Comparison of ENCODE assay signal across 10 cellular contexts in genomic region chrX:53188763-53189162, GRCh38. TPM values are rescaled to one million over a fixed set of nuclear protein-coding genes. Genes with fewer than 3 reads are reported as not detected.
DNase-seq lines count a peak whose midpoint lies in the region; ATAC-seq and TF ChIP-seq lines count a peak whose summit lies in the region.
"Had no signal": no experiment of that assay in that cellular context is flagged by ENCODE, and none has a peak within 500 bp of the region (broad histone marks: within the 10 kb centered on the region; RNA-seq: fewer than 3 reads in every experiment).

No MANE protein-coding gene starts in this region.

- TF ChIP-seq CTCF in IMR-90 (conservative IDR thresholded peaks at IDR 0.05; ENCODE audit: low read depth, low read length): no peak

- in situ Hi-C loops in IMR-90 (cut with MboI; ENCODE audit: low sequenced_read_pairs): no loop called here

- H3K4me2 ChIP-seq in IMR-90 (ENCODE audit: low read depth, low read length): no peak overlapping the region

- H3K27ac Mint-ChIP-seq in naive thymus-derived CD8-positive, alpha-beta T cell: peak overlapping the region in 7 of 10 donors; percentile 19 to 83 (median 40)
- H3K27ac Mint-ChIP-seq: T-helper 1 cell treated with Interleukin-12 subunit alpha and Interleukin-12 subunit beta and Interleukin-4 antibody, amounts not matched to agents 30 μg/mL and 1 μg/mL, for 36 hours had no signal

- peaks cover 18% of the 10 kb centered on the region; the same call in 1 of the 2 replicates for H3K9me1 ChIP-seq in IMR-90 (ENCODE audit: insufficient read depth, low read length)

- no peak for TF ChIP-seq RAD21 in IMR-90 (IDR thresholded peaks at IDR 0.05; ENCODE audit: low read length)

- H3K18ac ChIP-seq in IMR-90 (ENCODE audit: low read depth, low read length): no peak overlapping the region

- H3K9me3 ChIP-seq in IMR-90 (ENCODE audit: control insufficient read depth, insufficient read depth, low read length): no peaks in the 10 kb centered on the region

- no peaks in the 10 kb centered on the region for H3K27me3 ChIP-seq in IMR-90 (ENCODE audit: control insufficient read depth, insufficient read depth, low read length)

- H3K27me3 Mint-ChIP-seq in naive thymus-derived CD8-positive, alpha-beta T cell: no peaks in the 10 kb centered on the region

- H3K9ac ChIP-seq in IMR-90 (ENCODE audit: low read depth, low read length): no peak overlapping the region

- peaks cover 0 to 9% (median 0%) of the 10 kb centered on the region in 3 donors for H3K36me3 Mint-ChIP-seq in naive thymus-derived CD8-positive, alpha-beta T cell

- no peak overlapping the region for H3K27ac ChIP-seq in IMR-90 (ENCODE audit: insufficient read depth, low read length)

- no peak overlapping the region for H3K4me3 Mint-ChIP-seq in naive thymus-derived CD8-positive, alpha-beta T cell
- H3K4me3 Mint-ChIP-seq: T-helper 1 cell treated with Interleukin-12 subunit alpha and Interleukin-12 subunit beta and Interleukin-4 antibody, amounts not matched to agents 30 μg/mL and 1 μg/mL, for 36 hours had no signal

- H2BK120ac ChIP-seq in IMR-90 (ENCODE audit: low read depth, low read length): no peak overlapping the region

- no peak overlapping the region for H3K56ac ChIP-seq in IMR-90 (ENCODE audit: extremely low read depth, insufficient read depth, low read length)

- TF ChIP-seq POLR2A in IMR-90 (IDR thresholded peaks at IDR 0.05; ENCODE audit: low read depth, low read length): no peak

- no peak overlapping the region for H3K23ac ChIP-seq in IMR-90 (ENCODE audit: low read depth, low read length)

- no peak overlapping the region for H2BK15ac ChIP-seq in IMR-90 (ENCODE audit: low read depth, low read length)

- no peak overlapping the region for H4K5ac ChIP-seq in IMR-90 (ENCODE audit: low read depth, low read length)

- H2AK9ac ChIP-seq in IMR-90 (replicated peaks; ENCODE audit: low read depth, low read length, poor library complexity): no peak overlapping the region

- WGBS in IMR-90 (ENCODE audit: extremely low coverage in 2 of 2, insufficient read length in 1 of 2), 2 experiments: no CpG with 5 or more reads among the region's 2 CpGs

- no peak overlapping the region for H2BK5ac ChIP-seq in IMR-90 (ENCODE audit: low read depth, low read length, poor library complexity, severe bottlenecking)

- H2AK5ac ChIP-seq in IMR-90 (ENCODE audit: low read depth, low read length): no peak overlapping the region

- no peak overlapping the region for H3K4me3 ChIP-seq in IMR-90 (ENCODE audit: insufficient read depth, low read depth, low read length)

- CTCF ChIA-PET in IMR-90 (lab: Yijun Ruan, JAX): no interaction called here

- peaks cover 19% of the 10 kb centered on the region; the same call in 1 of the 2 replicates for H3K36me3 ChIP-seq in IMR-90 (ENCODE audit: control insufficient read depth, insufficient read depth, low read length)

- intact Hi-C loops in IMR-90 (cut with micrococcal nuclease): no loop called here

- ATAC-seq in GM18858 (IDR thresholded peaks at IDR 0.05; ENCODE audit: unreplicated experiment) (peak; percentile 86), GM21717 (IDR thresholded peaks at IDR 0.05; ENCODE audit: unreplicated experiment) (peak; percentile 86), IMR-90 (ENCODE audit: low read depth) (no peak)
- no peak for ATAC-seq in naive thymus-derived CD8-positive, alpha-beta T cell

- H3K4me1 Mint-ChIP-seq in naive thymus-derived CD8-positive, alpha-beta T cell: peaks cover 0 to 2% (median 0%) of the 10 kb centered on the region in 4 donors

- dilution Hi-C loops in IMR-90 (cut with HindIII; ENCODE audit: low sequenced_read_pairs, unreplicated experiment): no loop called here

- no peaks in the 10 kb centered on the region; the same call in 1 of the 2 replicates for H3K4me1 ChIP-seq in IMR-90 (ENCODE audit: control insufficient read depth, insufficient read depth, low read length)

- POLR2A ChIA-PET in IMR-90 (lab: Charles Lee; ENCODE audit: unreplicated experiment): no interaction called here
- POLR2A ChIA-PET in naive thymus-derived CD8-positive, alpha-beta T cell (lab: Charles Lee): no interaction called here

- no TSS peak for BruUV-seq in IMR-90 (replicated peaks; lab: Mats Ljungman, UMichigan)

- H4K8ac ChIP-seq in IMR-90 (ENCODE audit: low read depth in 2 of 2, low read length in 2 of 2): no peak overlapping the region

- no peak overlapping the region for H2BK20ac ChIP-seq in IMR-90 (ENCODE audit: low read depth, low read length)

- no peaks in the 10 kb centered on the region for H3K79me1 ChIP-seq in IMR-90 (ENCODE audit: low read depth in 1 of 2, low read length in 2 of 2)

- no peak overlapping the region for H3K14ac ChIP-seq in IMR-90 (replicated peaks; ENCODE audit: low read depth, low read length)

- no peak overlapping the region for H3K4ac ChIP-seq in IMR-90 (ENCODE audit: low read depth, low read length)

- no peak overlapping the region for H4K91ac ChIP-seq in IMR-90 (ENCODE audit: insufficient read depth, low read depth, low read length)

- DNase-seq in IMR-90 (peak; percentile 39), COLO668 (lab: John Stamatoyannopoulos, UW; ENCODE audit: unreplicated experiment) (no peak), H4 (ENCODE audit: low spot score) (no peak), SW480 (ENCODE audit: low spot score) (no peak), NCI-H345 treated with DMSO at 0.1 percent for 48 hours (lab: John Stamatoyannopoulos, UW; ENCODE audit: unreplicated experiment) (no peak)
- no peak for DNase-seq in naive thymus-derived CD8-positive, alpha-beta T cell
- DNase-seq: Karpas-422 had no signal

- no peaks in the 10 kb centered on the region for H3K9me3 Mint-ChIP-seq in naive thymus-derived CD8-positive, alpha-beta T cell
- H3K9me3 Mint-ChIP-seq: T-helper 1 cell treated with Interleukin-12 subunit alpha and Interleukin-12 subunit beta and Interleukin-4 antibody, amounts not matched to agents 30 μg/mL and 1 μg/mL, for 36 hours had no signal

- H4K20me1 ChIP-seq in IMR-90 (ENCODE audit: insufficient read depth, low read length): no peaks in the 10 kb centered on the region; the same call in 1 of the 2 replicates

- no peak overlapping the region for H2AFZ ChIP-seq in IMR-90 (replicated peaks; ENCODE audit: low read length, poor library complexity)

TF ChIP-seq in IMR-90, 13 proteins besides CTCF, POLR2A, EP300 and RAD21:
- TF ChIP-seq CEBPB (IDR thresholded peaks at IDR 0.05; ENCODE audit: low read depth, low read length): no peak
- no peak for TF ChIP-seq SMC3 (IDR thresholded peaks at IDR 0.05; ENCODE audit: low read depth, low read length)
- TF ChIP-seq MXI1 (IDR thresholded peaks at IDR 0.05; ENCODE audit: borderline replicate concordance, low read depth, low read length): no peak

RNA-seq across cellular contexts. Expression of gene KDM5C, which starts 36.2 kb away (rescaled TPM):
- 65.8 and 84.6 TPM in 2 replicates for total RNA-seq in IMR-90 (2012; rRNA removed)
- 75.4 and 75.8 TPM in 2 replicates for polyA plus RNA-seq in IMR-90 (2012; rRNA removed)
- 55.1 and 56.5 TPM in 2 replicates for polyA plus RNA-seq in IMR-90 (2012; cell fraction: cytosol; rRNA removed)
- 183 and 297 TPM in 2 replicates for polyA plus RNA-seq in IMR-90 (2012; cell fraction: nucleus; rRNA removed; ENCODE audit: low replicate concordance)
- 100 to 1,000 TPM; 147 to 153 TPM for total RNA-seq in naive thymus-derived CD8-positive, alpha-beta T cell
- 10 to 100 TPM; 21.0 to 26.5 (median 23.6) TPM for polyA plus RNA-seq in naive thymus-derived CD8-positive, alpha-beta T cell
- 62.1 and 89.6 TPM in 2 replicates for total RNA-seq in H4 (2014; rRNA removed; shearing (Covaris generic))

Comparison
In these comparisons a context has a peak if more than half of its experiments do, and no peak if none do; other contexts are left out.
1. ATAC-seq: peak in GM18858 (single experiment) and GM21717 (single experiment); none in IMR-90 (single experiment) and naive thymus-derived CD8-positive, alpha-beta T cell (0 of 2).